8 cellular contexts compared by ENCODE assay signal in genomic region chr5:132414634-132415377, GRCh38. TPM values are rescaled to one million over a fixed set of nuclear protein-coding genes. Genes with fewer than 3 reads are reported as not detected.
A peak's percentile ranks its signal among the peaks of the same experiment; 100 is the strongest.
DNase-seq lines count a peak whose midpoint lies in the region; ATAC-seq and TF ChIP-seq lines count a peak whose summit lies in the region.

No MANE protein-coding gene starts in this region.

- ATAC-seq in omental fat pad (ENCODE audit: low FRiP score) (peak; percentile 34), GM18907 (IDR thresholded peaks at IDR 0.05; ENCODE audit: unreplicated experiment) (no peak), GM18505 (IDR thresholded peaks at IDR 0.05; ENCODE audit: unreplicated experiment) (no peak)

- DNase-seq in EH (ENCODE audit: low read depth) (peak; percentile 77), MV-4-11 (lab: John Stamatoyannopoulos, UW) (peak; percentile 62), choroid plexus epithelial cell (ENCODE audit: low read depth) (peak; percentile 70), omental fat pad (ENCODE audit: low spot score) (no peak), C1 segment of cervical spinal cord (lab: John Stamatoyannopoulos, UW) (no peak), activated gamma-delta T cell (lab: John Stamatoyannopoulos, UW) (no peak)

- H3K4me3 ChIP-seq in choroid plexus epithelial cell (ENCODE audit: low read depth, low read length), result no peak overlapping the region

- no peak for TF ChIP-seq POLR2A in GM18505 (IDR thresholded peaks at IDR 0.05; ENCODE audit: borderline replicate concordance, extremely low read depth, insufficient read depth, insufficient read length)

- no peak for TF ChIP-seq CTCF in choroid plexus epithelial cell (conservative IDR thresholded peaks at IDR 0.05; ENCODE audit: low read depth, low read length)
- no peak for TF ChIP-seq CTCF in omental fat pad (IDR thresholded peaks at IDR 0.05)

RNA-seq across cellular contexts. Expression of gene SLC22A5, which starts 45.3 kb away (rescaled TPM):
- 10 to 100 TPM in 3 of 4 donors, 1 to 10 TPM in 1; 7.6 to 38.7 (median 28.6) TPM for total RNA-seq in omental fat pad

Comparison
In these comparisons a context has a peak if more than half of its experiments do, and no peak if none do; other contexts are left out.
1. DNase-seq: peak in EH (single experiment), MV-4-11 (single experiment) and choroid plexus epithelial cell (single experiment); none in omental fat pad (single experiment), C1 segment of cervical spinal cord (0 of 14) and activated gamma-delta T cell (single experiment).